24 cellular contexts compared by ENCODE assay signal in the genomic region with DNA sequence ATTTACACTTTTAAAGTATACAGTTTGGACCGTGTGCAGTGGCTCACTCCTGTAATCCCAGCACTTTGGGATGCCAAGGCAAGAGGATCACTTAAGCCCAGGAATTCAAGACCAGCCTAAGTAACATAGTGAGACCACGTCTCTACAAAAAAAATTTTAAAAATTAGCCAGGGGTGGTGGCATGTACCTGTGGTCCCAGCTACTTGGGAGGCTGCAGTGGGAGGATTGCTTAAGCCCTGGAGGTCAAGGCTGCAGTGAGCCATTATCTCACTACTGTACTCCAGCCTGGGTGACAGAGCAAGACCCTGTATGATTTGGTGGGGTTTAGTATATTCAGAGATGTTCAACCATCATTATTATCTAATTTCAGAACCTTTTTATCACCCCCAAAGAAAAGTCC. TPM values are rescaled to one million over a fixed set of nuclear protein-coding genes. Genes with fewer than 3 reads are reported as not detected.
DNase-seq lines count a peak whose midpoint lies in the region; ATAC-seq, FAIRE-seq and TF ChIP-seq lines count a peak whose summit lies in the region.
"Had no signal": no experiment of that assay in that cellular context is flagged by ENCODE, and none has a peak within 500 bp of the region (broad histone marks: within the 10 kb centered on the region; RNA-seq: fewer than 3 reads in every experiment).

No MANE protein-coding gene starts in this region.

- no peaks in the 10 kb centered on the region for H3K27me3 Mint-ChIP-seq in MCF 10A (ENCODE audit: insufficient read depth, unreplicated experiment)
- H3K27me3 Mint-ChIP-seq: effector memory CD8-positive, alpha-beta T cell; memory B cell had no signal

- H3K9me3 ChIP-seq in mammary epithelial cell (replicated peaks; ENCODE audit: insufficient read depth, low read length) (no peaks in the 10 kb centered on the region), OCI-LY7 (ENCODE audit: low read length) (peaks cover 9% of the 10 kb centered on the region; the same call in 1 of the 2 replicates), GM12878 (replicated peaks; ENCODE audit: control insufficient read depth, insufficient read depth, low read length) (no peaks in the 10 kb centered on the region), thyroid gland (no peaks in the 10 kb centered on the region), colonic mucosa (no peaks in the 10 kb centered on the region), lower lobe of right lung (no peaks in the 10 kb centered on the region)
- H3K9me3 ChIP-seq: esophagus squamous epithelium, gastrocnemius medialis, right atrium auricular region, upper lobe of right lung had no signal

- FAIRE-seq in GM12878 (lab: Jason Lieb, UNC) = no peak

- H3K27ac Mint-ChIP-seq in MCF 10A (ENCODE audit: low read depth, unreplicated experiment) = no peak overlapping the region

- H3K79me2 ChIP-seq in mammary epithelial cell (ENCODE audit: insufficient read depth, low read length) (peaks cover 97% of the 10 kb centered on the region), OCI-LY7 (ENCODE audit: insufficient read depth, low read depth, low read length) (peaks cover 96% of the 10 kb centered on the region), GM12878 (ENCODE audit: control insufficient read depth, insufficient read depth, low read length) (peaks cover 91% of the 10 kb centered on the region)

- no peak for TF ChIP-seq EP300 in GM12878 (IDR thresholded peaks at IDR 0.05; ENCODE audit: borderline replicate concordance in 1 of 2, control insufficient read depth in 1 of 2, low read depth in 2 of 2, low read length in 2 of 2)

- H3K27ac ChIP-seq in mammary epithelial cell (ENCODE audit: insufficient read depth, low read depth, low read length) (no peak overlapping the region), OCI-LY7 (ENCODE audit: low read depth, low read length, poor library complexity, severe bottlenecking) (no peak overlapping the region), GM12878 (ENCODE audit: control insufficient read depth, insufficient read depth) (no peak overlapping the region), thyroid gland (peak overlapping the region in 2 of 3 donors; percentile 1 to 9), colonic mucosa (no peak overlapping the region), lower lobe of right lung (no peak overlapping the region)
- H3K27ac ChIP-seq: brain microvascular endothelial cell, esophagus squamous epithelium, gastrocnemius medialis, right atrium auricular region, upper lobe of right lung had no signal

- DNase-seq in mammary epithelial cell (no peak), MCF 10A (ENCODE audit: unreplicated experiment) (no peak), OCI-LY7 (ENCODE audit: low spot score) (no peak), GM12878 (ENCODE audit: low read depth, low spot score) (no peak), thyroid gland (no peak), medulla oblongata (ENCODE audit: extremely low spot score) (no peak), colonic mucosa (no peak), lower lobe of right lung (no peak)
- DNase-seq: activated CD4-positive, alpha-beta T cell treated with anti-CD3 and anti-CD28 coated beads for 4 hours; brain microvascular endothelial cell; DMS 273 treated with DMSO at 0.1 percent for 48 hours; effector memory CD8-positive, alpha-beta T cell; esophagus squamous epithelium; gastrocnemius medialis; kidney glomerular epithelial cell; natural killer cell; NCI-H1048; NCI-H187 treated with DMSO at 0.1 percent for 48 hours; NCI-H69; Right ventricle myocardium superior; upper lobe of right lung had no signal

- H3K4me1 ChIP-seq in mammary epithelial cell (ENCODE audit: insufficient read depth, low read length) (peaks cover 16% of the 10 kb centered on the region), OCI-LY7 (ENCODE audit: insufficient read depth, low read length, poor library complexity, severe bottlenecking) (peaks cover 41% of the 10 kb centered on the region), GM12878 (ENCODE audit: control insufficient read depth, insufficient read depth, low read length) (no peaks in the 10 kb centered on the region), thyroid gland (peaks cover 45 to 52% of the 10 kb centered on the region in 2 donors), colonic mucosa (peaks cover 15% of the 10 kb centered on the region), lower lobe of right lung (peaks cover 47% of the 10 kb centered on the region)

- H3K4me3 Mint-ChIP-seq in MCF 10A (ENCODE audit: unreplicated experiment) = no peak overlapping the region
- H3K4me3 Mint-ChIP-seq: CD14-positive monocyte, memory B cell, natural killer cell had no signal

- peaks cover 27% of the 10 kb centered on the region for H3K4me1 Mint-ChIP-seq in MCF 10A (ENCODE audit: insufficient read depth, unreplicated experiment)

- RAD21 ChIA-PET in GM12878 (lab: Charles Lee; ENCODE audit: unreplicated experiment) = no interaction called here

- H3K4me3 ChIP-seq in mammary epithelial cell (replicated peaks in 1 of 3; ENCODE audit: insufficient read depth in 1 of 3, low read depth in 2 of 3, low read length in 3 of 3) = no peak overlapping the region
- H3K4me3 ChIP-seq in OCI-LY7 (ENCODE audit: low read depth, low read length, poor library complexity, severe bottlenecking) = peak overlapping the region; percentile 77
- H3K4me3 ChIP-seq in GM12878 = no peak overlapping the region; the same call in 1 of the 2 replicates
- H3K4me3 ChIP-seq in thyroid gland (replicated peaks in 1 of 3) = no peak overlapping the region
- H3K4me3 ChIP-seq in colonic mucosa = no peak overlapping the region
- no peak overlapping the region for H3K4me3 ChIP-seq in lower lobe of right lung
- H3K4me3 ChIP-seq: esophagus squamous epithelium, gastrocnemius medialis, right atrium auricular region, upper lobe of right lung had no signal

- BruUV-seq in mammary epithelial cell (replicated peaks; lab: Mats Ljungman, UMichigan) (no TSS peak), MCF 10A (replicated peaks; lab: Mats Ljungman, UMichigan) (no TSS peak), OCI-LY7 (replicated peaks; lab: Mats Ljungman, UMichigan) (no TSS peak), GM12878 (replicated peaks; lab: Mats Ljungman, UMichigan) (no TSS peak)

- H4K20me1 ChIP-seq in mammary epithelial cell (ENCODE audit: insufficient read depth, low read length) = peaks cover 17% of the 10 kb centered on the region
- peaks cover 62% of the 10 kb centered on the region for H4K20me1 ChIP-seq in OCI-LY7 (ENCODE audit: insufficient read depth, low read length)
- peaks cover 11% of the 10 kb centered on the region; the same call in 1 of the 2 replicates for H4K20me1 ChIP-seq in GM12878 (ENCODE audit: control insufficient read depth, insufficient read depth)

- ATAC-seq in GM12878 = no peak
- no peak for ATAC-seq in lower lobe of right lung
- ATAC-seq: effector memory CD8-positive, alpha-beta T cell; gastrocnemius medialis; natural killer cell; upper lobe of right lung had no signal

- POLR2A ChIA-PET in MCF 10A (lab: Yijun Ruan, JAX) = interaction anchor here (1.3 to 1.4 kb wide), 2 partner anchors 10 to 38 kb away, joined by 4 read pairs; a partner anchor contains a TSS
- POLR2A ChIA-PET in OCI-LY7 (lab: Charles Lee) = no interaction called here
- POLR2A ChIA-PET in GM12878 (lab: Charles Lee) = no interaction called here

- CTCF ChIA-PET in mammary epithelial cell (lab: Charles Lee; ENCODE audit: low non-redundant PET) (no interaction called here), MCF 10A (lab: Yijun Ruan, JAX) (interaction anchor here (0.5 to 1.3 kb wide), 7 partner anchors 20 to 1389 kb away, joined by 3 to 7 read pairs (median 3); no protein-coding TSS in a partner anchor), OCI-LY7 (lab: Charles Lee; ENCODE audit: unreplicated experiment) (interaction anchor here (0.7 kb wide), 1 partner anchor 44 kb away, joined by 3 read pairs; no protein-coding TSS in a partner anchor), GM12878 (lab: Yijun Ruan, JAX) (interaction anchor here (0.9 to 1.4 kb wide), 2 partner anchors 11 to 37 kb away, joined by 3 read pairs; no protein-coding TSS in a partner anchor)

- H3K9me3 Mint-ChIP-seq in MCF 10A (ENCODE audit: unreplicated experiment) = no peaks in the 10 kb centered on the region
- H3K9me3 Mint-ChIP-seq: CD14-positive monocyte; effector memory CD8-positive, alpha-beta T cell; memory B cell; natural killer cell had no signal

- H3K9me2 ChIP-seq in OCI-LY7 (ENCODE audit: insufficient read depth, low read length) = no peaks in the 10 kb centered on the region

- H3K4me2 ChIP-seq in mammary epithelial cell (ENCODE audit: insufficient read depth, low read depth, low read length) = peak overlapping the region; percentile 92
- H3K4me2 ChIP-seq in OCI-LY7 (ENCODE audit: low read length) = peak overlapping the region; percentile 90
- peak overlapping the region; percentile 27 for H3K4me2 ChIP-seq in GM12878 (ENCODE audit: control insufficient read depth, insufficient read depth)

- intact Hi-C loops in mammary epithelial cell (cut with micrococcal nuclease) = no loop called here
- intact Hi-C loops in MCF 10A (cut with micrococcal nuclease) = no loop called here
- intact Hi-C loops in OCI-LY7 (cut with micrococcal nuclease; ENCODE audit: unreplicated experiment) = no loop called here
- intact Hi-C loops in GM12878 (cut with micrococcal nuclease; ENCODE audit: unreplicated experiment) = no loop called here
- intact Hi-C loops in thyroid gland (cut with DNase I) = no loop called here
- intact Hi-C loops in colonic mucosa (cut with DNase I) = no loop called here
- intact Hi-C loops in lower lobe of right lung (cut with DNase I) = no loop called here

- dilution Hi-C loops in mammary epithelial cell (cut with HindIII; ENCODE audit: low sequenced_read_pairs) = no loop called here

- H3K36me3 ChIP-seq in mammary epithelial cell (ENCODE audit: insufficient read depth, low read length) = peaks cover 15% of the 10 kb centered on the region
- peaks cover 90% of the 10 kb centered on the region for H3K36me3 ChIP-seq in OCI-LY7 (ENCODE audit: insufficient read depth, low read length)
- peaks cover 0 to 21% of the 10 kb centered on the region in 2 experiments; a peak in 3 of 4 replicates for H3K36me3 ChIP-seq in GM12878 (ENCODE audit: control insufficient read depth in 2 of 2, insufficient read depth in 2 of 2, low read length in 1 of 2)
- H3K36me3 ChIP-seq in thyroid gland = no peaks in the 10 kb centered on the region
- no peaks in the 10 kb centered on the region for H3K36me3 ChIP-seq in colonic mucosa
- peaks cover 33% of the 10 kb centered on the region for H3K36me3 ChIP-seq in lower lobe of right lung

- in situ Hi-C loops in mammary epithelial cell (cut with MboI; ENCODE audit: low sequenced_read_pairs in 2 of 2) (no loop called here), GM12878 (cut with MboI) (no loop called here)

- H2AFZ ChIP-seq in mammary epithelial cell (ENCODE audit: low read depth, low read length) (no peak overlapping the region), OCI-LY7 (ENCODE audit: low read length) (no peak overlapping the region), GM12878 (ENCODE audit: control insufficient read depth, low read depth, low read length) (no peak overlapping the region)

- no peak for TF ChIP-seq POLR2A in GM12878 (IDR thresholded peaks at IDR 0.05; ENCODE audit: low read depth, low read length)
- no peak for TF ChIP-seq POLR2A in thyroid gland (IDR thresholded peaks at IDR 0.05)

- SMC1A ChIA-PET in GM12878 (lab: Charles Lee; ENCODE audit: uncharacterized antibody, unreplicated experiment) = interaction anchor here (0.8 to 1.7 kb wide), 4 partner anchors 11 to 19 kb away, joined by 3 to 5 read pairs (median 4); no protein-coding TSS in a partner anchor

- peaks cover 78% of the 10 kb centered on the region for H3K36me3 Mint-ChIP-seq in MCF 10A (ENCODE audit: insufficient read depth, unreplicated experiment)
- H3K36me3 Mint-ChIP-seq: natural killer cell had no signal

- no peaks in the 10 kb centered on the region for H3K27me3 ChIP-seq in mammary epithelial cell (ENCODE audit: insufficient read depth, low read length)
- H3K27me3 ChIP-seq in GM12878 (replicated peaks in 1 of 2; ENCODE audit: control insufficient read depth in 2 of 2, insufficient read depth in 2 of 2, low read length in 1 of 2) = no peaks in the 10 kb centered on the region
- no peaks in the 10 kb centered on the region for H3K27me3 ChIP-seq in thyroid gland
- H3K27me3 ChIP-seq in colonic mucosa = no peaks in the 10 kb centered on the region
- no peaks in the 10 kb centered on the region for H3K27me3 ChIP-seq in lower lobe of right lung (ENCODE audit: low read depth)
- H3K27me3 ChIP-seq: brain microvascular endothelial cell, esophagus squamous epithelium, gastrocnemius medialis, right atrium auricular region, upper lobe of right lung had no signal

- TF ChIP-seq CTCF in mammary epithelial cell (conservative IDR thresholded peaks at IDR 0.05 in 1 of 2, IDR thresholded peaks at IDR 0.05 in 1 of 2; ENCODE audit: extremely low read depth in 1 of 2, insufficient read depth in 1 of 2, low read depth in 1 of 2, low read length in 2 of 2) (no peak), MCF 10A (IDR thresholded peaks at IDR 0.05; ENCODE audit: unreplicated experiment) (no peak), OCI-LY7 (conservative IDR thresholded peaks at IDR 0.05; ENCODE audit: low read length) (no peak), GM12878 (IDR thresholded peaks at IDR 0.05 in 2 of 3, conservative IDR thresholded peaks at IDR 0.05 in 1 of 3; ENCODE audit: control insufficient read depth in 2 of 3, extremely low read depth in 1 of 3, insufficient read depth in 1 of 3, low read depth in 3 of 3, low read length in 3 of 3) (no peak), thyroid gland (IDR thresholded peaks at IDR 0.05) (no peak), colonic mucosa (IDR thresholded peaks at IDR 0.05) (no peak), lower lobe of right lung (IDR thresholded peaks at IDR 0.05) (no peak)

- TF ChIP-seq RAD21 in GM12878 (IDR thresholded peaks at IDR 0.05; ENCODE audit: insufficient read depth, low read depth, low read length) = no peak

- H3K9ac ChIP-seq in mammary epithelial cell (ENCODE audit: insufficient read depth, low read length) (no peak overlapping the region), GM12878 (ENCODE audit: control insufficient read depth, insufficient read depth, low read length) (no peak overlapping the region), colonic mucosa (ENCODE audit: low read depth in 2 of 2, low read length in 2 of 2) (no peak overlapping the region)

- 70% methylated on average over 2 of the region's 2 CpGs for WGBS in mammary epithelial cell (ENCODE audit: low coverage, missing lambda C conversion rate)
- WGBS in GM12878 (ENCODE audit: insufficient coverage, insufficient replicate concordance, low lambda C conversion rate, missing lambda C conversion rate) = 70% methylated on average over 2 of the region's 2 CpGs
- WGBS in thyroid gland, 2 donors = 71 to 81% methylated on average over 2 of the region's 2 CpGs

RNA-seq across cellular contexts. Expression of a gene that starts 4.7 kb away (rescaled TPM):
- total RNA-seq in mammary epithelial cell (100 to 1,000 TPM; 350 to 850 TPM), MCF 10A (2022) (580 and 658 TPM in 2 replicates), OCI-LY7 (2022) (745 and 898 TPM in 2 replicates), GM12878 (2014; rRNA removed) (519 and 635 TPM in 2 replicates), GM12878 (2014; rRNA removed; fragmentation: Illumina TruSeq; extraction: Trizol) (742 and 752 TPM in 2 replicates), GM12878 (2021) (628 and 637 TPM in 2 replicates), thyroid gland (100 to 1,000 TPM; 428 to 704 (median 567) TPM), colonic mucosa (100 to 1,000 TPM; 398 to 455 TPM), lower lobe of right lung (453 TPM)
- polyA plus RNA-seq in mammary epithelial cell (312 TPM), GM12878 (2011; rRNA removed) (494 and 678 TPM in 2 replicates), GM12878 (2014; fragmentation: Illumina TruSeq; extraction: Trizol) (625 and 749 TPM in 2 replicates), GM12878 (2014; fragmentation: Nextera tagmentation; extraction: Ambion mirVana) (100 to 1,000 TPM; 133 to 144 TPM), GM12878 (2014; rRNA removed) (326 and 368 TPM in 2 replicates), GM12878 (2016; fragmentation: Nextera tagmentation; extraction: Ambion mirVana) (100 to 1,000 TPM; 123 TPM)
- polyA minus RNA-seq in mammary epithelial cell = 610 TPM
- 645 and 872 TPM in 2 replicates for total RNA-seq in OCI-LY7 (2014; rRNA removed; shearing (Covaris generic))
- total RNA-seq in GM12878 (2013; cell fraction: nucleolus; rRNA removed) = 239 and 240 TPM in 2 replicates
- polyA plus RNA-seq in GM12878 (2011; ENCODE audit: low read depth) = 340 TPM
- 381 and 532 TPM in 2 replicates for polyA plus RNA-seq in GM12878 (2011; cell fraction: cytosol; rRNA removed)
- 218 and 250 TPM in 2 replicates for polyA plus RNA-seq in GM12878 (2011; cell fraction: nucleus; rRNA removed)
- 417 and 421 TPM in 2 replicates for polyA plus RNA-seq in GM12878 (2012)
- polyA minus RNA-seq in GM12878 (2011; rRNA and poly(A)+ RNA removed) = 773 and 817 TPM in 2 replicates
- 266 and 313 TPM in 2 replicates for polyA minus RNA-seq in GM12878 (2011; cell fraction: cytosol; rRNA and poly(A)+ RNA removed)
- 94.2 and 136 TPM in 2 replicates for polyA minus RNA-seq in GM12878 (2011; cell fraction: nucleus; rRNA and poly(A)+ RNA removed)

RNA-seq across cellular contexts. Expression of a gene that starts 38.9 kb away (rescaled TPM):
- 1 to 10 TPM; 3.7 to 4.2 TPM for total RNA-seq in mammary epithelial cell
- 6.6 TPM for polyA plus RNA-seq in mammary epithelial cell
- 16.7 TPM for polyA minus RNA-seq in mammary epithelial cell
- total RNA-seq in MCF 10A (2022) = 22.3 and 26.3 TPM in 2 replicates
- total RNA-seq in OCI-LY7 (2014; rRNA removed; shearing (Covaris generic)) = 0.25 TPM in 1 of 2 replicates, not detected in the other
- 1.3 and 1.6 TPM in 2 replicates for total RNA-seq in OCI-LY7 (2022)
- 1.7 and 2.7 TPM in 2 replicates for total RNA-seq in GM12878 (2013; cell fraction: nucleolus; rRNA removed)
- 0.17 and 0.22 TPM in 2 replicates for total RNA-seq in GM12878 (2014; rRNA removed)
- not detected in 2 replicates for total RNA-seq in GM12878 (2014; rRNA removed; fragmentation: Illumina TruSeq; extraction: Trizol)
- total RNA-seq in GM12878 (2021) = 0.66 and 0.72 TPM in 2 replicates
- 0.14 TPM for polyA plus RNA-seq in GM12878 (2011; ENCODE audit: low read depth)
- polyA plus RNA-seq in GM12878 (2011; rRNA removed) = 0.07 TPM in 1 of 2 replicates, not detected in the other
- 0.07 and 0.10 TPM in 2 replicates for polyA plus RNA-seq in GM12878 (2011; cell fraction: cytosol; rRNA removed)
- 0.97 and 1.3 TPM in 2 replicates for polyA plus RNA-seq in GM12878 (2011; cell fraction: nucleus; rRNA removed)
- polyA plus RNA-seq in GM12878 (2012) = 0.39 and 0.64 TPM in 2 replicates
- 0.03 and 0.11 TPM in 2 replicates for polyA plus RNA-seq in GM12878 (2014; fragmentation: Illumina TruSeq; extraction: Trizol)
- polyA plus RNA-seq in GM12878 (2014; fragmentation: Nextera tagmentation; extraction: Ambion mirVana) = not detected
- 0.15 and 0.52 TPM in 2 replicates for polyA plus RNA-seq in GM12878 (2014; rRNA removed)
- under 1 TPM in 1 of 2 experiments, not detected in 1; 0.20 TPM for polyA plus RNA-seq in GM12878 (2016; fragmentation: Nextera tagmentation; extraction: Ambion mirVana)
- 0.57 TPM in 1 of 2 replicates, not detected in the other for polyA minus RNA-seq in GM12878 (2011; rRNA and poly(A)+ RNA removed)
- polyA minus RNA-seq in GM12878 (2011; cell fraction: cytosol; rRNA and poly(A)+ RNA removed) = 0.62 and 2.8 TPM in 2 replicates
- polyA minus RNA-seq in GM12878 (2011; cell fraction: nucleus; rRNA and poly(A)+ RNA removed) = 0.48 and 1.2 TPM in 2 replicates
- 100 to 1,000 TPM in 3 of 4 donors, 10 to 100 TPM in 1; 86.7 to 179 (median 114) TPM for total RNA-seq in thyroid gland
- total RNA-seq in colonic mucosa = 10 to 100 TPM; 26.0 to 27.1 TPM
- total RNA-seq in lower lobe of right lung = 186 TPM

Comparison
In these comparisons a context has a peak if more than half of its experiments do, and no peak if none do; other contexts are left out.
1. H3K27ac ChIP-seq: peak in thyroid gland (2 of 3); none in mammary epithelial cell (single experiment), OCI-LY7 (single experiment), GM12878 (single experiment), colonic mucosa (single experiment) and lower lobe of right lung (single experiment).
2. H3K4me2 ChIP-seq: peak in every context shown above with its lines; median percentile 92 in mammary epithelial cell; 90 in OCI-LY7; 27 in GM12878.